Comparison of ENCODE assay signal across 27 cellular contexts in genomic region chr1:194294006-194294405, GRCh38.
"Had no signal": no experiment of that assay in that cellular context is flagged by ENCODE, and none has a peak within 500 bp of the region (broad histone marks: within the 10 kb centered on the region; RNA-seq: fewer than 3 reads in every experiment).

No MANE protein-coding gene starts in this region.

- H3K27me3 Mint-ChIP-seq: effector memory CD8-positive, alpha-beta T cell had no signal

- H3K4me1 ChIP-seq: body of pancreas, esophagus muscularis mucosa, foreskin keratinocyte, heart left ventricle, left lung, lower lobe of right lung, tibial nerve had no signal

- ATAC-seq: body of pancreas; effector memory CD8-positive, alpha-beta T cell; foreskin keratinocyte; heart left ventricle; left lung; lower lobe of right lung; natural killer cell; right cardiac atrium had no signal

- H3K36me3 ChIP-seq: esophagus muscularis mucosa, heart left ventricle, left lung, lower lobe of right lung, tibial nerve had no signal

- H3K4me3 Mint-ChIP-seq: activated naive CD4-positive, alpha-beta T cell treated with anti-CD3 and anti-CD28 coated beads for 36 hours; activated T-helper 1 cell treated with anti-CD3 and anti-CD28 coated beads, Interleukin-12 subunit alpha, Interleukin-12 subunit beta, Interleukin-2, Interleukin-4 antibody, amounts not matched to agents 30 ng/mL and 10 ng/mL and 1 ng/mL, durations not matched to agents 14 hours and 24 hours and 36 hours; effector memory CD8-positive, alpha-beta T cell; natural killer cell had no signal

- H3K9me3 Mint-ChIP-seq: activated naive CD4-positive, alpha-beta T cell treated with anti-CD3 and anti-CD28 coated beads for 36 hours; activated T-helper 1 cell treated with anti-CD3 and anti-CD28 coated beads, Interleukin-12 subunit alpha, Interleukin-12 subunit beta, Interleukin-2, Interleukin-4 antibody, amounts not matched to agents 30 ng/mL and 10 ng/mL and 1 ng/mL, durations not matched to agents 14 hours and 24 hours and 36 hours; effector memory CD8-positive, alpha-beta T cell; natural killer cell had no signal

- H3K36me3 Mint-ChIP-seq: natural killer cell had no signal

- H3K9me3 ChIP-seq: body of pancreas, esophagus muscularis mucosa, heart left ventricle, left lung, lower lobe of right lung, tibial nerve had no signal

- H3K4me3 ChIP-seq: body of pancreas, esophagus muscularis mucosa, heart left ventricle, left lung, lower lobe of right lung, tibial nerve had no signal

- H3K4me1 Mint-ChIP-seq: natural killer cell had no signal

- H3K27me3 ChIP-seq: body of pancreas, esophagus muscularis mucosa, foreskin keratinocyte, heart left ventricle, left lung, tibial nerve had no signal

- H3K27ac Mint-ChIP-seq: activated naive CD4-positive, alpha-beta T cell treated with anti-CD3 and anti-CD28 coated beads for 36 hours; activated T-helper 1 cell treated with anti-CD3 and anti-CD28 coated beads, Interleukin-12 subunit alpha, Interleukin-12 subunit beta, Interleukin-2, Interleukin-4 antibody, amounts not matched to agents 30 ng/mL and 10 ng/mL and 1 ng/mL, durations not matched to agents 14 hours and 24 hours and 36 hours; natural killer cell had no signal

- DNase-seq: activated CD4-positive, alpha-beta T cell treated with anti-CD3 and anti-CD28 coated beads for 4 hours; activated CD4-positive, alpha-beta T cell treated with anti-CD3 and anti-CD28 coated beads, Interleukin-2, amount 50 U/mL, for 48 hours; activated CD4-positive, CD25-positive, alpha-beta regulatory T cell; activated CD8-positive, alpha-beta memory T cell treated with anti-CD3 and anti-CD28 coated beads, Interleukin-2, amount 50 U/mL, for 4 hours; activated effector memory CD4-positive, alpha-beta T cell treated with anti-CD3 and anti-CD28 coated beads, Interleukin-2, amount 50 U/mL, for 16 hours; activated naive CD4-positive, alpha-beta T cell treated with anti-CD3 and anti-CD28 coated beads for 36 hours; activated T-cell treated with anti-CD3 and anti-CD28 coated beads, Interleukin-2, amount 50 U/mL, for 1 hour; body of pancreas; cerebellar nuclear complex; cortex of kidney; effector memory CD8-positive, alpha-beta T cell; foreskin keratinocyte; heart left ventricle; hypothalamus; kidney glomerular epithelial cell; left lung; lower lobe of right lung; mesenchymal stem cell; natural killer cell; right cardiac atrium; stimulated activated CD4-positive, alpha-beta T cell treated with anti-CD3 and anti-CD28 coated beads, Interleukin-2, amount 100 ng/mL, for 48 hours; stimulated activated naive CD4-positive, alpha-beta T cell treated with Interleukin-2 at 50 U/mL for 16 hours; SW 1271; T-helper 2 cell had no signal

- H3K27ac ChIP-seq: body of pancreas, esophagus muscularis mucosa, foreskin keratinocyte, heart left ventricle, left lung, lower lobe of right lung, tibial nerve had no signal
